Comparison of ENCODE assay signal across 8 cellular contexts in genomic region chr15:96326551-96327154, GRCh38. TPM values are rescaled to one million over a fixed set of nuclear protein-coding genes. Genes with fewer than 3 reads are reported as not detected.
DNase-seq lines count a peak whose midpoint lies in the region; ATAC-seq and TF ChIP-seq lines count a peak whose summit lies in the region.

No MANE protein-coding gene starts in this region.

- 0 out of 3 replicates have a peak, but pooled peaks have one; percentile 3 for ATAC-seq in SK-N-SH treated with all-trans-retinoic acid at 6 μM for 48 hours
- ATAC-seq in GM18502 (IDR thresholded peaks at IDR 0.05; ENCODE audit: poor library complexity, unreplicated experiment), result no peak

- no peak overlapping the region for H3K27ac ChIP-seq in cardiac muscle cell

- no peaks in the 10 kb centered on the region for H3K9me3 ChIP-seq in cardiac muscle cell (ENCODE audit: low read depth)
- no peaks in the 10 kb centered on the region for H3K9me3 ChIP-seq in skeletal muscle satellite cell (replicated peaks; ENCODE audit: low read length)

- peaks cover 7% of the 10 kb centered on the region for H3K4me1 ChIP-seq in cardiac muscle cell (ENCODE audit: low read depth)
- H3K4me1 ChIP-seq in skeletal muscle satellite cell (ENCODE audit: control insufficient read depth, insufficient read depth, low read length), result peaks cover 50% of the 10 kb centered on the region

- H3K4me3 ChIP-seq in cardiac muscle cell (peak overlapping the region; percentile 28), skeletal muscle satellite cell (ENCODE audit: low read length) (peak overlapping the region; percentile 82)

- DNase-seq in NCI-H748 (lab: John Stamatoyannopoulos, UW; ENCODE audit: unreplicated experiment) (peak; percentile 47), NCI-H748 treated with DMSO at 0.1 percent for 48 hours (lab: John Stamatoyannopoulos, UW) (no peak), cardiac muscle cell (ENCODE audit: low read depth in 1 of 2, low spot score in 1 of 2) (peak; percentile 50 to 78), ureter (ENCODE audit: low spot score) (no peak)
- DNase-seq in stimulated activated naive CD4-positive, alpha-beta T cell (lab: John Stamatoyannopoulos, UW), result no peak

- H3K4me2 ChIP-seq in skeletal muscle satellite cell (ENCODE audit: low read length), result peak overlapping the region; percentile 83

- H3K27me3 ChIP-seq in cardiac muscle cell, result peaks cover 90% of the 10 kb centered on the region
- no peaks in the 10 kb centered on the region for H3K27me3 ChIP-seq in skeletal muscle satellite cell (ENCODE audit: control insufficient read depth, insufficient read depth, low read length)

- no peaks in the 10 kb centered on the region for H3K36me3 ChIP-seq in cardiac muscle cell
- no peaks in the 10 kb centered on the region for H3K36me3 ChIP-seq in skeletal muscle satellite cell (ENCODE audit: insufficient read depth, low read length)

- TF ChIP-seq CTCF in cardiac muscle cell (IDR thresholded peaks at IDR 0.05; ENCODE audit: low read depth, low read length), result no peak

- peak overlapping the region; percentile 94 for H3K9ac ChIP-seq in skeletal muscle satellite cell (ENCODE audit: low read depth, low read length)

TF ChIP-seq in SK-N-SH treated with all-trans-retinoic acid at 6 μM for 48 hours, 23 proteins besides CTCF, POLR2A, EP300 and RAD21:
- TF ChIP-seq ARNTL (CRISPR knock-in tag; IDR thresholded peaks at IDR 0.05; ENCODE audit: borderline replicate concordance, low read depth), result no peak

RNA-seq across cellular contexts. Expression of gene NR2F2, which starts 3.8 kb away (rescaled TPM):
- total RNA-seq in cardiac muscle cell (0.63 and 0.99 TPM in 2 replicates), ureter (90.8 TPM)
- polyA plus RNA-seq in cardiac muscle cell, result 1.2 and 1.5 TPM in 2 replicates
- total RNA-seq in skeletal muscle satellite cell (2012; rRNA removed), result 9.9 and 10.0 TPM in 2 replicates

Comparison
In these comparisons a context has a peak if more than half of its experiments do, and no peak if none do; other contexts are left out.
1. DNase-seq: peak in NCI-H748 (single experiment) and cardiac muscle cell (2 of 2); none in NCI-H748 treated with DMSO at 0.1 percent for 48 hours (single experiment), ureter (single experiment) and stimulated activated naive CD4-positive, alpha-beta T cell (0 of 6).
2. RNA of gene NR2F2, which starts 3.8 kb away (total RNA-seq): 90.8 TPM in ureter (single experiment); 0.63 to 0.99 TPM in cardiac muscle cell; every median in the first group is over 10 times any median in the second.